13 cellular contexts compared by ENCODE assay signal in the genomic region with DNA sequence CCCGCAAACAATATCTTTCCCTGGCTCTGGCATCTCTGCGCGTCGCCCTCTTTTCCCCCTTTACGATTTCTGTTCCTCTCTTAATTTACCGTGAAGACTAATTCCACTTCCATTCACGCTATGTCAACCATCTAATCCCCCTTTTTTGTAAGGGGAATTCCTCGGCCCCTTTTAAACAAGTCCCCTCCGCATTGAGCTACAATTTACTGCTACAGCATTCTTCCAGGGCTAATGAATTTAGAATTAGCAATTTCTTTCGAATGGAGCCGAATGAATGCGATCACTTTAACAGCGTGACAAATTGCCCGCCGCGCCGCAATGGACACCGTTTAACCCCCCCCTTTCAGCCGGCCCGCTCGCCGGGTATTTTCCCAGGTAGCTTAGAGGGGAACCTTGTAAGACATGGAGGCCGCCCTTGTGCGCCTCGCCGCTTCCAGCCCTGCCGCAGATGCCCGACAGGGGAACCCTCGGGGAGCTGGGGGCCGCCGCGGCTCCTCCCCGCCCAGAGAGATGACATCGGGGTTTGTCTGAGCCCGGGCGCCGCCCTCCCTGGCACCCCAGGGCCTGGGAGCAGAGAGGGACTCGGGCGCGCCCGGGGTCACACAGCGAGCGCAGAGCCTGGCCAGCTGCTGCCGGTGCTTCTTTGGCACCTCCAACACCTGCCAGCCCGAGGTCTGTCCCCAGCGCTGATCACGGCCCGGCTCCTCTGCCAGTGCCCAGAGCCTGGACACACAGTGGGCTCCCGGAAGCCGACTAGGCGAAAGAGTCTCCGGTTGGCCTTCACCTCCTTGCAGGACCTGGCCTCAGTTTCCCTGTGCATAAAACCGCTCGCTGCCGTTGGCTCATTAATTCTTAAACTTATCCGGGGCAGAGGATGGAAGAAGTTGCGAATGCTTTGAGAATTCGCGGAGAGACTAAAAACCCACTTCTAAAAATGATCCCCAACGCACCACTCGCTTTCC. TPM values are rescaled to one million over a fixed set of nuclear protein-coding genes. Genes with fewer than 3 reads are reported as not detected.
A peak's percentile ranks its signal among the peaks of the same experiment; 100 is the strongest.
DNase-seq lines count a peak whose midpoint lies in the region; ATAC-seq and TF ChIP-seq lines count a peak whose summit lies in the region.
"Had no signal": no experiment of that assay in that cellular context is flagged by ENCODE, and none has a peak within 500 bp of the region (broad histone marks: within the 10 kb centered on the region; RNA-seq: fewer than 3 reads in every experiment).

No MANE protein-coding gene starts in this region.

- no peak overlapping the region for H3T11ph ChIP-seq in H9 (ENCODE audit: low read length)

- no peak overlapping the region for H3K14ac ChIP-seq in H9 (ENCODE audit: insufficient read depth, low read length)

- no peak overlapping the region for H3K27ac Mint-ChIP-seq in H9
- H3K27ac Mint-ChIP-seq in brain: peak overlapping the region in 1 of 5 experiments; percentile 26
- H3K27ac Mint-ChIP-seq in nephron: no peak overlapping the region

- peak overlapping the region; percentile 39 for H3K4me2 ChIP-seq in H9 (ENCODE audit: insufficient read depth, insufficient read length, low read length)

- no peak overlapping the region for H2AK5ac ChIP-seq in H9 (ENCODE audit: insufficient read length, low read length)

- H3K4me1 Mint-ChIP-seq in H9 (peaks cover 14 to 34% of the 10 kb centered on the region in 2 experiments), brain (peaks cover 33% of the 10 kb centered on the region), nephron (peaks cover 13% of the 10 kb centered on the region)

- H3K79me1 ChIP-seq in H9 (ENCODE audit: insufficient read depth, low read depth, low read length, poor library complexity, severe bottlenecking): no peaks in the 10 kb centered on the region

- no peak overlapping the region for H4K5ac ChIP-seq in H9 (ENCODE audit: insufficient read length, low read depth, low read length)

- no peak for ATAC-seq in GM21423 (IDR thresholded peaks at IDR 0.05; ENCODE audit: unreplicated experiment)

- H3K79me2 ChIP-seq in H9 (ENCODE audit: insufficient read depth, low read length): no peaks in the 10 kb centered on the region

- peak; percentile 24; the same call in 2 of the 3 replicates for TF ChIP-seq CTCF in H9 (conservative IDR thresholded peaks at IDR 0.05)
- TF ChIP-seq CTCF in brain (conservative IDR thresholded peaks at IDR 0.05): no peak
- no peak for TF ChIP-seq CTCF in nephron (IDR thresholded peaks at IDR 0.05; ENCODE audit: unreplicated experiment in 3 of 3)
- TF ChIP-seq CTCF in testis (IDR thresholded peaks at IDR 0.05): no peak

- no peak overlapping the region for H3K23ac ChIP-seq in H9 (ENCODE audit: insufficient read length, low read depth, low read length)

- H2BK12ac ChIP-seq in H9 (ENCODE audit: insufficient read length, low read depth, low read length): no peak overlapping the region

- H3K4me3 Mint-ChIP-seq in H9 (peak overlapping the region; percentile 35 to 78; a peak in 4 of 5 replicates), brain (peak overlapping the region; percentile 74 to 79 (median 78)), nephron (peak overlapping the region; percentile 35 to 53 (median 47))

- peaks cover 100% of the 10 kb centered on the region for H3K27me3 Mint-ChIP-seq in H9 (ENCODE audit: low read depth)
- peaks cover 98% of the 10 kb centered on the region for H3K27me3 Mint-ChIP-seq in brain
- peaks cover 99% of the 10 kb centered on the region for H3K27me3 Mint-ChIP-seq in nephron (ENCODE audit: low read depth)

- H2BK5ac ChIP-seq in H9 (ENCODE audit: insufficient read length, low read length): no peak overlapping the region

- H3K36me3 Mint-ChIP-seq in H9 (ENCODE audit: insufficient read depth in 1 of 3, low read depth in 3 of 3) (peaks cover 0 to 1% (median 0%) of the 10 kb centered on the region in 3 experiments; a peak in 2 of 7 replicates), brain (no peaks in the 10 kb centered on the region), nephron (ENCODE audit: low read depth) (no peaks in the 10 kb centered on the region)

- intact Hi-C loops in testis (cut with DNase I; ENCODE audit: low total_unique reads): no loop called here

- H3K23me2 ChIP-seq in H9 (ENCODE audit: insufficient read length, low read depth, low read length, poor library complexity, severe bottlenecking): peaks cover 12% of the 10 kb centered on the region

- no peaks in the 10 kb centered on the region for H3K36me3 ChIP-seq in testis (ENCODE audit: low read depth, missing control alignments)

- H3K18ac ChIP-seq in H9 (ENCODE audit: insufficient read length, low read depth, low read length): no peak overlapping the region

- peaks cover 75% of the 10 kb centered on the region for H3K27me3 ChIP-seq in H9 (ENCODE audit: insufficient read depth, low read length)
- H3K27me3 ChIP-seq in testis: peaks cover 15% of the 10 kb centered on the region

- H2BK20ac ChIP-seq in H9 (ENCODE audit: low read depth, low read length, poor library complexity, severe bottlenecking): no peak overlapping the region

- H3K9me3 ChIP-seq in H9 (ENCODE audit: control insufficient read depth, low read depth, low read length): no peaks in the 10 kb centered on the region
- H3K9me3 ChIP-seq in testis: no peaks in the 10 kb centered on the region

- no peak overlapping the region for H2BK15ac ChIP-seq in H9 (ENCODE audit: low read depth, low read length)

- H3K4ac ChIP-seq in H9 (ENCODE audit: low read depth, low read length): no peak overlapping the region

- no peak overlapping the region for H3K27ac ChIP-seq in H9 (ENCODE audit: insufficient read length, low read depth, low read length)
- H3K27ac ChIP-seq in testis: no peak overlapping the region
- H3K27ac ChIP-seq: 22Rv1 had no signal

- no CpG with 5 or more reads among the region's 61 CpGs for WGBS in H9 (ENCODE audit: extremely low coverage, insufficient read length, low lambda C conversion rate)
- 4 to 6% methylated on average over 39 to 59 of the region's 61 CpGs for WGBS in testis, 2 donors

- no peaks in the 10 kb centered on the region for H4K20me1 ChIP-seq in H9 (ENCODE audit: control insufficient read depth, insufficient read depth, insufficient read length)

- H3K9me3 Mint-ChIP-seq in H9 (no peaks in the 10 kb centered on the region; a peak in 3 of 5 replicates), brain (peaks cover 0 to 5% (median 0%) of the 10 kb centered on the region in 5 experiments), nephron (no peaks in the 10 kb centered on the region)

- no peak overlapping the region for H4K91ac ChIP-seq in H9 (ENCODE audit: insufficient read length, low read depth, low read length)

- H3K4me1 ChIP-seq in H9 (ENCODE audit: insufficient read depth, low read length): no peaks in the 10 kb centered on the region; the same call in 1 of the 2 replicates
- peaks cover 18% of the 10 kb centered on the region for H3K4me1 ChIP-seq in testis

- H2AFZ ChIP-seq in H9 (ENCODE audit: low read length): no peak overlapping the region

- H4K8ac ChIP-seq in H9 (replicated peaks; ENCODE audit: insufficient read length, low read depth, low read length): no peak overlapping the region

- DNase-seq in DMS 273 (lab: John Stamatoyannopoulos, UW; ENCODE audit: unreplicated experiment) (peak; percentile 51), DMS 273 treated with DMSO at 0.1 percent for 48 hours (lab: John Stamatoyannopoulos, UW) (no peak), H9 (peak; percentile 63), NCI-H2196 treated with DMSO at 0.1 percent for 48 hours (lab: John Stamatoyannopoulos, UW; ENCODE audit: unreplicated experiment) (no peak), testis (no peak)
- DNase-seq: NCI-H1105 treated with DMSO at 0.1 percent for 48 hours, OCI-M1 had no signal

- H3K4me3 ChIP-seq in testis: no peak overlapping the region

- no peak overlapping the region for H2BK120ac ChIP-seq in H9 (ENCODE audit: low read depth, low read length, poor library complexity, severe bottlenecking)

- no peak overlapping the region for H3K56ac ChIP-seq in H9 (ENCODE audit: insufficient read length, low read depth, low read length)

- no peak overlapping the region for H3K9ac ChIP-seq in H9 (ENCODE audit: extremely low read depth, insufficient read length, low read length)

- TF ChIP-seq POLR2A in testis (IDR thresholded peaks at IDR 0.05): no peak

RNA-seq across cellular contexts. Expression of a gene that starts 1.3 kb away (rescaled TPM):
- total RNA-seq in H9 (2021): not detected in 2 replicates
- polyA plus RNA-seq in brain (ENCODE audit: insufficient read depth, low read depth, low replicate concordance): 0.17 TPM
- under 1 TPM; 0.68 to 0.71 TPM for total RNA-seq in testis
- 0.32 TPM for polyA plus RNA-seq in testis (ENCODE audit: insufficient read depth, low read depth, low replicate concordance)
- total RNA-seq: mononuclear cell, subcutaneous adipose tissue had no signal

RNA-seq across cellular contexts. Expression of a gene that starts 27.9 kb away (rescaled TPM):
- total RNA-seq in H9 (2021) (92.0 and 94.5 TPM in 2 replicates), testis (10 to 100 TPM; 20.3 to 24.7 TPM)
- polyA plus RNA-seq in brain (ENCODE audit: insufficient read depth, low read depth, low replicate concordance) (33.7 TPM), testis (ENCODE audit: insufficient read depth, low read depth, low replicate concordance) (15.3 TPM)

Comparison
In these comparisons a context has a peak if more than half of its experiments do, and no peak if none do; other contexts are left out.
1. DNase-seq: peak in DMS 273 (single experiment) and H9 (single experiment); none in DMS 273 treated with DMSO at 0.1 percent for 48 hours (single experiment), NCI-H2196 treated with DMSO at 0.1 percent for 48 hours (single experiment) and testis (single experiment).
2. Peak in every context shown above with its lines, with median percentiles within 50 percentile points of each other: H3K4me3 Mint-ChIP-seq.